1 cellular context compared by ENCODE assay signal in genomic region chr5:67350185-67350584, GRCh38.
TF ChIP-seq lines count a peak whose summit lies in the region.

No MANE protein-coding gene starts in this region.

TF ChIP-seq in HepG2, 621 proteins besides CTCF, POLR2A, EP300 and RAD21 (continued from another document):
- TF ChIP-seq AHDC1 (CRISPR knock-in tag; IDR thresholded peaks at IDR 0.05; ENCODE audit: borderline replicate concordance), result no peak
- TF ChIP-seq NCOA2 (CRISPR knock-in tag; IDR thresholded peaks at IDR 0.05), result no peak
- TF ChIP-seq ZNF562 (CRISPR knock-in tag; IDR thresholded peaks at IDR 0.05; ENCODE audit: borderline replicate concordance), result no peak
- TF ChIP-seq NFE2 (CRISPR knock-in tag; IDR thresholded peaks at IDR 0.05), result no peak
- TF ChIP-seq TBP (CRISPR knock-in tag; IDR thresholded peaks at IDR 0.05), result no peak
- TF ChIP-seq GATAD1 (CRISPR knock-in tag; IDR thresholded peaks at IDR 0.05), result no peak
- no peak for TF ChIP-seq ATM (IDR thresholded peaks at IDR 0.05; ENCODE audit: borderline replicate concordance)
